ENCODE assay signal across 14 cellular contexts in the genomic region with DNA sequence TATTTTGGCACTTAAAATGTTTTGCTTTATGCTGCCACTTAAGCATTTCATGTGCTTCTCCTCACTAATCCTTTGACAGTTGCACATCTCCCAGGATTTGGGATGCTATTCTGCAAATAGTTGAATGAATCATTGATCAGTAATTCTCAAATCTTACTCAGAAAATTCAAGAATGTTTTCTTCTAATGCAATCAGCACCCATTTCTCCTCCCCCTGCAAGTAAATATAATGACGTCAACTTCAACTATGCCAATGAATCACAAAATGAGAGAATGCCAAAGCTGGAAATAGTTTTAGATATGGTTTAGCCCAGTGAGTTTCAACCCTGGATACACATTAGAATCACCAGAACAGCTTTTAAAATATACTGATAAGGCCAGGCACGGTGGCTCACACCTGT. TPM values are rescaled to one million over a fixed set of nuclear protein-coding genes. Genes with fewer than 3 reads are reported as not detected.
DNase-seq lines count a peak whose midpoint lies in the region; ATAC-seq and TF ChIP-seq lines count a peak whose summit lies in the region.
"Had no signal": no experiment of that assay in that cellular context is flagged by ENCODE, and none has a peak within 500 bp of the region (broad histone marks: within the 10 kb centered on the region; RNA-seq: fewer than 3 reads in every experiment).

No MANE protein-coding gene starts in this region.

- in situ Hi-C loops in mammary epithelial cell (cut with MboI; ENCODE audit: low sequenced_read_pairs in 2 of 2) (no loop called here), transverse colon (cut with MboI; ENCODE audit: low pct_ligation_motif_present in 1 of 4, low pct_unique_long_range_greater_than_20kb in 1 of 4, low sequenced_read_pairs in 3 of 4) (no loop called here)

- H4K20me1 ChIP-seq in mammary epithelial cell (ENCODE audit: insufficient read depth, low read length): no peaks in the 10 kb centered on the region

- no peak for TF ChIP-seq EP300 in transverse colon (IDR thresholded peaks at IDR 0.05; ENCODE audit: low read depth)

- H3K9ac ChIP-seq in mammary epithelial cell (ENCODE audit: insufficient read depth, low read length): no peak overlapping the region
- H3K9ac ChIP-seq: KMS-11 had no signal

- TF ChIP-seq CTCF in left ventricle myocardium inferior (IDR thresholded peaks at IDR 0.05; ENCODE audit: borderline replicate concordance): no peak
- TF ChIP-seq CTCF in mammary epithelial cell (conservative IDR thresholded peaks at IDR 0.05 in 1 of 2, IDR thresholded peaks at IDR 0.05 in 1 of 2; ENCODE audit: extremely low read depth in 1 of 2, insufficient read depth in 1 of 2, low read depth in 1 of 2, low read length in 2 of 2): no peak
- no peak for TF ChIP-seq CTCF in transverse colon (IDR thresholded peaks at IDR 0.05)

- no TSS peak for BruUV-seq in mammary epithelial cell (replicated peaks; lab: Mats Ljungman, UMichigan)

- dilution Hi-C loops in mammary epithelial cell (cut with HindIII; ENCODE audit: low sequenced_read_pairs): loop anchor here (10.0 kb wide), 1 partner anchor 221 kb away; a partner anchor contains a TSS

- H3K36me3 ChIP-seq in left ventricle myocardium inferior: no peaks in the 10 kb centered on the region
- H3K36me3 ChIP-seq in mammary epithelial cell (ENCODE audit: insufficient read depth, low read length): no peaks in the 10 kb centered on the region
- H3K36me3 ChIP-seq in transverse colon: no peaks in the 10 kb centered on the region
- H3K36me3 ChIP-seq: uterus had no signal

- H3K4me3 ChIP-seq in left ventricle myocardium inferior (peak overlapping the region; percentile 80), mammary epithelial cell (replicated peaks in 1 of 3; ENCODE audit: insufficient read depth in 1 of 3, low read depth in 2 of 3, low read length in 3 of 3) (no peak overlapping the region), transverse colon (no peak overlapping the region)
- H3K4me3 ChIP-seq: uterus had no signal

- CTCF ChIA-PET in mammary epithelial cell (lab: Charles Lee; ENCODE audit: low non-redundant PET): no interaction called here

- no peak overlapping the region for H2AFZ ChIP-seq in mammary epithelial cell (ENCODE audit: low read depth, low read length)

- ATAC-seq in Right ventricle myocardium superior (ENCODE audit: poor library complexity): no peak
- ATAC-seq in HG03442 (IDR thresholded peaks at IDR 0.05; ENCODE audit: unreplicated experiment): no peak
- no peak for ATAC-seq in HG03565 (IDR thresholded peaks at IDR 0.05; ENCODE audit: unreplicated experiment)
- ATAC-seq: sciatic nerve had no signal

- intact Hi-C loops in left ventricle myocardium inferior (cut with micrococcal nuclease): no loop called here
- intact Hi-C loops in Right ventricle myocardium superior (cut with DNase I): no loop called here
- intact Hi-C loops in mammary epithelial cell (cut with micrococcal nuclease): no loop called here
- intact Hi-C loops in transverse colon (cut with DNase I; ENCODE audit: low total_unique reads): no loop called here

- peak overlapping the region; percentile 95 for H3K27ac ChIP-seq in left ventricle myocardium inferior (replicated peaks)
- H3K27ac ChIP-seq in mammary epithelial cell (ENCODE audit: insufficient read depth, low read depth, low read length): no peak overlapping the region
- H3K27ac ChIP-seq in layer of hippocampus (ENCODE audit: low read depth, low read length): peak overlapping the region; percentile 23
- H3K27ac ChIP-seq in transverse colon: peak overlapping the region; percentile 39 to 88 (median 71)
- H3K27ac ChIP-seq: KMS-11 had no signal

- H3K4me1 ChIP-seq in left ventricle myocardium inferior: peaks cover 82% of the 10 kb centered on the region
- peaks cover 33% of the 10 kb centered on the region for H3K4me1 ChIP-seq in mammary epithelial cell (ENCODE audit: insufficient read depth, low read length)
- peaks cover 23 to 43% (median 30%) of the 10 kb centered on the region in 4 donors for H3K4me1 ChIP-seq in transverse colon

- H3K27me3 ChIP-seq in left ventricle myocardium inferior (ENCODE audit: low read depth): no peaks in the 10 kb centered on the region
- H3K27me3 ChIP-seq in mammary epithelial cell (ENCODE audit: insufficient read depth, low read length): peaks cover 2% of the 10 kb centered on the region
- no peaks in the 10 kb centered on the region for H3K27me3 ChIP-seq in layer of hippocampus (ENCODE audit: control insufficient read depth, insufficient read depth, low read length)
- H3K27me3 ChIP-seq in transverse colon: peaks cover 11% of the 10 kb centered on the region
- H3K27me3 ChIP-seq: uterus had no signal

- H3K79me2 ChIP-seq in mammary epithelial cell (ENCODE audit: insufficient read depth, low read length): no peaks in the 10 kb centered on the region

- TF ChIP-seq POLR2A in transverse colon (IDR thresholded peaks at IDR 0.05): no peak

- no peak overlapping the region for H3K4me2 ChIP-seq in mammary epithelial cell (ENCODE audit: insufficient read depth, low read depth, low read length)
- H3K4me2 ChIP-seq: KMS-11 had no signal

- DNase-seq in left ventricle myocardium inferior (no peak), Right ventricle myocardium superior (no peak), mammary epithelial cell (peak; percentile 67), transverse colon (no peak), Kasumi-1 (lab: John Stamatoyannopoulos, UW) (no peak)
- DNase-seq: activated CD4-positive, alpha-beta memory T cell treated with anti-CD3 and anti-CD28 coated beads for 36 hours; AML-193; mesendoderm; uterus had no signal

- no peaks in the 10 kb centered on the region for H3K9me3 ChIP-seq in left ventricle myocardium inferior (replicated peaks)
- no peaks in the 10 kb centered on the region for H3K9me3 ChIP-seq in mammary epithelial cell (replicated peaks; ENCODE audit: insufficient read depth, low read length)
- H3K9me3 ChIP-seq in transverse colon: no peaks in the 10 kb centered on the region
- H3K9me3 ChIP-seq: uterus had no signal

- 58% methylated on average over 2 of the region's 2 CpGs for WGBS in mammary epithelial cell (ENCODE audit: low coverage, missing lambda C conversion rate)
- 56 to 72% methylated on average over 1 to 2 of the region's 2 CpGs for WGBS in transverse colon (ENCODE audit: low coverage in 1 of 2), 2 donors

RNA-seq across cellular contexts. Expression of a gene that starts 2.1 kb away (rescaled TPM):
- total RNA-seq in left ventricle myocardium inferior (109 TPM), Right ventricle myocardium superior (119 TPM), mammary epithelial cell (10 to 100 TPM; 29.7 to 71.0 TPM), transverse colon (100 to 1,000 TPM; 158 to 494 (median 381) TPM)
- 123 TPM for polyA plus RNA-seq in mammary epithelial cell
- 42.0 TPM for polyA minus RNA-seq in mammary epithelial cell

RNA-seq across cellular contexts. Expression of a gene that starts 6.0 kb away (rescaled TPM):
- total RNA-seq in left ventricle myocardium inferior: 520 TPM
- 437 TPM for total RNA-seq in Right ventricle myocardium superior
- 1 to 10 TPM in 1 of 2 donors, under 1 TPM in 1; 0.33 to 2.1 TPM for total RNA-seq in mammary epithelial cell
- 0.28 TPM for polyA plus RNA-seq in mammary epithelial cell
- not detected for polyA minus RNA-seq in mammary epithelial cell
- 100 to 1,000 TPM in 1 of 4 donors, 10 to 100 TPM in 3; 14.4 to 125 (median 23.6) TPM for total RNA-seq in transverse colon

RNA-seq across cellular contexts. Expression of a gene that starts 6.5 kb away (rescaled TPM):
- 12.2 TPM for total RNA-seq in left ventricle myocardium inferior
- total RNA-seq in Right ventricle myocardium superior: 10.1 TPM
- 1 to 10 TPM; 2.5 to 4.4 TPM for total RNA-seq in mammary epithelial cell
- 2.1 TPM for polyA plus RNA-seq in mammary epithelial cell
- 3.1 TPM for polyA minus RNA-seq in mammary epithelial cell
- total RNA-seq in transverse colon: 10 to 100 TPM; 16.5 to 74.4 (median 58.3) TPM

RNA-seq across cellular contexts. Expression of a gene that starts 15.1 kb away (rescaled TPM):
- 705 TPM for total RNA-seq in left ventricle myocardium inferior
- 723 TPM for total RNA-seq in Right ventricle myocardium superior
- total RNA-seq in mammary epithelial cell: 100 to 1,000 TPM; 552 to 814 TPM
- polyA plus RNA-seq in mammary epithelial cell: 822 TPM
- 467 TPM for polyA minus RNA-seq in mammary epithelial cell
- 100 to 1,000 TPM; 427 to 723 (median 581) TPM for total RNA-seq in transverse colon

RNA-seq across cellular contexts. Expression of a gene that starts 29.2 kb away (rescaled TPM):
- 15.6 TPM for total RNA-seq in left ventricle myocardium inferior
- 6.0 TPM for total RNA-seq in Right ventricle myocardium superior
- 10 to 100 TPM in 1 of 2 donors, 1 to 10 TPM in 1; 2.2 to 11.1 TPM for total RNA-seq in mammary epithelial cell
- polyA plus RNA-seq in mammary epithelial cell: 8.1 TPM
- polyA minus RNA-seq in mammary epithelial cell: 7.4 TPM
- 1 to 10 TPM in 1 of 4 donors, under 1 TPM in 3; 0.37 to 1.7 (median 0.60) TPM for total RNA-seq in transverse colon

Comparison
In these comparisons a context has a peak if more than half of its experiments do, and no peak if none do; other contexts are left out.
1. RNA of a gene that starts 6.0 kb away (total RNA-seq): 520 TPM in left ventricle myocardium inferior (single experiment), 437 TPM in Right ventricle myocardium superior (single experiment) and 14.4 to 125 TPM in transverse colon; 0.33 to 2.1 TPM in mammary epithelial cell; every median in the first group is over 4 times any median in the second.